In the genomic region with DNA sequence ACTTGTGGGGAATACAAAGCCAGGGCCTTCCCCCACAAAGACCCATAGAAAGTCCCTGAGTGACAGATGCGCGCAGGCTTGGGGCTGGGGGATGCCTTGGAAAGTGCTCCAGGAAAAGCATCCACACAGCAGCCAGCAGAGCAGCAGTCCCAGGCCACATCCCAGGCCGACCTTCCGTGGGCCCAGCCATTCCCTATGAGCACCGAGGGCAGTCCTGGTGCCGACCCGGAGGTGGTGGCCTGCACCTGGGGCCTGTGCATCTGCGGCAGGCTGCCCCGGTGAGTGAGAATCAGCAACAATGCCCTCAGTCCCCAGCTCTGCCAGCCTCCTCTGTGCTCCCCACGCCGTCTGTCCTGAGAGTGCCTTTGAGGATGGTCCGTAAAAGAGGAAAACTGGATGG, we compare ENCODE assay signal across 26 cellular contexts.
"Had no signal": no experiment of that assay in that cellular context is flagged by ENCODE, and none has a peak within 500 bp of the region (broad histone marks: within the 10 kb centered on the region; RNA-seq: fewer than 3 reads in every experiment).

No MANE protein-coding gene starts in this region.

- H3K27me3 ChIP-seq: heart left ventricle, left lung, neural progenitor cell, ovary, stomach, testis, thyroid gland, uterus had no signal

- H3K4me3 ChIP-seq: heart left ventricle, left lung, neural progenitor cell, ovary, prostate gland, skin epidermis, stomach, testis, thyroid gland, uterus had no signal

- FAIRE-seq: islet of Langerhans had no signal

- H3K4me1 ChIP-seq: neural progenitor cell, uterus had no signal

- H3K36me3 ChIP-seq: neural progenitor cell, ovary, uterus had no signal

- DNase-seq: glutamatergic neuron; heart left ventricle; hypothalamus; immature natural killer cell; left lung; naive B cell; natural killer cell; nephron progenitor cell; ovary; retina; right cardiac atrium; stimulated activated CD4-positive, alpha-beta T cell treated with anti-CD3 and anti-CD28 coated beads, Interleukin-12 subunit alpha, Interleukin-12 subunit beta, amount 100 ng/mL, for 4 hours; stimulated activated CD4-positive, alpha-beta T cell treated with anti-CD3 and anti-CD28 coated beads, Interleukin-15, amount 100 ng/mL, for 24 hours; stimulated activated CD4-positive, alpha-beta T cell treated with anti-CD3 and anti-CD28 coated beads, Interleukin-2, amount 100 ng/mL, for 24 hours; stimulated activated CD4-positive, alpha-beta T cell treated with anti-CD3 and anti-CD28 coated beads, Interleukin-4, amount 100 ng/mL, for 1 hour; stimulated activated naive B cell treated with anti-CD40 and anti-IgM and Interleukin-4, amounts not matched to agents 10 μg/mL and 1 μg/mL and 100 μg/mL, for 72 hours; stimulated activated naive CD8-positive, alpha-beta T cell treated with anti-CD3 and anti-CD28 coated beads, Interleukin-15, Interleukin-2, amounts not matched to agents 100 U/mL and 50 U/mL, for 24 hours; stomach; testis; thyroid gland; uterus had no signal

- H3K9ac ChIP-seq: neural progenitor cell had no signal

- H3K4me2 ChIP-seq: neural progenitor cell had no signal

- H2AFZ ChIP-seq: neural progenitor cell had no signal

- H3K9me3 ChIP-seq: heart left ventricle, left lung, ovary, prostate gland, stomach, testis, thyroid gland, uterus had no signal

- H3K27ac ChIP-seq: heart left ventricle, left lung, neural progenitor cell, ovary, prostate gland, skin epidermis, stomach, testis, thyroid gland, uterus had no signal

- ATAC-seq: heart left ventricle; left lung; natural killer cell; sciatic nerve; stimulated activated naive B cell treated with anti-CD40 and anti-IgM and Interleukin-4, amounts not matched to agents 10 μg/mL and 1 μg/mL and 100 μg/mL, for 72 hours; stimulated activated naive CD8-positive, alpha-beta T cell treated with anti-CD3 and anti-CD28 coated beads, Interleukin-15, Interleukin-2, amounts not matched to agents 100 U/mL and 50 U/mL, for 24 hours had no signal
